In the genomic region with DNA sequence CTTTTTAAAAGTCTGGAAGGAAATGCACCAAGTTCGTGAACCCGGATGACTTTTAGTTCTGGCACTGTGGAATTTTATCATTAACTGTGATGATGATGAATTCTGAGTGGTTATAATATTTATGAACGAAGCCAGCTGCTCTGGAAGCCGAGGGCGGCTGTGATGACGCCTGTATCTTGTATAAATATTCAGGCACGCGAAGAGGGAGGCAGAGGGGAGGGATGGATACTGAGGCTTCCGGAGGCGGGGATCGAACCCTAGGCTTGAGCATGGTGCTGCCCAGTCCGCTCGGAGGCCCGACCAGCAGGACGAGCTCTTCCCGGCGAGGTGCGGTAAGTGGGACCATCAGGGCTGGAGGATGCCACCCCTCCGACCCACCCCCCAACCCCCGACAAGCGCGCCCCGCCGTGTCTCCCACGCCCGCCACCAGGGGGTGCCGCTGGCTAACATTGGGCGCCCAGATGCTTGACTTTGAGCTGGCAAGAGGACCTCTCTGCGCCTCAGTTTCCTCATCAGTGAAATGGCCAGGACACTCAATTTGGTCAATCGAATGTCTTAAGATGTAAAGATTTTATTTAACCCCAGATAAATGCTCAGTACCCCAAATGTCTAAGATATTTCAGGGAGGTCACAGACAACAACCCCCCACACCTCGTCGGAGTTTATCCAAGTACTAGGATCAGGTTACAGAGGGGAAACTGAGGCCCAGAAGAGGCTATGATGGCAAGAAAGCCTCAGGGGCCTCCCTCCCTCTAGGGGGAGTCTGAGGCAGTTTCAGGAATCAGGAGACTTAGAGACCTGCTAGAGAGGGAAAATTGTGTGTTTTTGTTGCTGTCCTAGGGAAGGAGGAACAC, we compare ENCODE assay signal across 1 cellular context.
TF ChIP-seq lines count a peak whose summit lies in the region.

No MANE protein-coding gene starts in this region.

TF ChIP-seq in K562, 482 proteins besides CTCF, POLR2A, EP300 and RAD21 (continued from another document and continues in another):
- no peak for TF ChIP-seq RBM39 (optimal IDR thresholded peaks at IDR 0.05; ENCODE audit: low read depth, low read length)
- TF ChIP-seq, protein P1, sequence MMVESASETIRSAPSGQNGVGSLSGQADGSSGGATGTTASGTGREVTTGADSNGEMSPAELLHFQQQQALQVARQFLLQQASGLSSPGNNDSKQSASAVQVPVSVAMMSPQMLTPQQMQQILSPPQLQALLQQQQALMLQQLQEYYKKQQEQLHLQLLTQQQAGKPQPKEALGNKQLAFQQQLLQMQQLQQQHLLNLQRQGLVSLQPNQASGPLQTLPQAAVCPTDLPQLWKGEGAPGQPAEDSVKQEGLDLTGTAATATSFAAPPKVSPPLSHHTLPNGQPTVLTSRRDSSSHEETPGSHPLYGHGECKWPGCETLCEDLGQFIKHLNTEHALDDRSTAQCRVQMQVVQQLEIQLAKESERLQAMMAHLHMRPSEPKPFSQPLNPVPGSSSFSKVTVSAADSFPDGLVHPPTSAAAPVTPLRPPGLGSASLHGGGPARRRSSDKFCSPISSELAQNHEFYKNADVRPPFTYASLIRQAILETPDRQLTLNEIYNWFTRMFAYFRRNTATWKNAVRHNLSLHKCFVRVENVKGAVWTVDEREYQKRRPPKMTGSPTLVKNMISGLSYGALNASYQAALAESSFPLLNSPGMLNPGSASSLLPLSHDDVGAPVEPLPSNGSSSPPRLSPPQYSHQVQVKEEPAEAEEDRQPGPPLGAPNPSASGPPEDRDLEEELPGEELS (CRISPR knock-in tag; IDR thresholded peaks at IDR 0.05; ENCODE audit: borderline replicate concordance), result no peak
- no peak for TF ChIP-seq ZNF444 (CRISPR knock-in tag; IDR thresholded peaks at IDR 0.05)
- TF ChIP-seq CEBPG (CRISPR knock-in tag; IDR thresholded peaks at IDR 0.05), result no peak
- TF ChIP-seq CEBPG (tag; conservative IDR thresholded peaks at IDR 0.05 in 1 of 2, IDR thresholded peaks at IDR 0.05 in 1 of 2), result no peak
- no peak for TF ChIP-seq NR1H2 (CRISPR knock-in tag; IDR thresholded peaks at IDR 0.05)
- no peak for TF ChIP-seq NFXL1 (CRISPR knock-in tag; IDR thresholded peaks at IDR 0.05)
- TF ChIP-seq, protein P2, sequence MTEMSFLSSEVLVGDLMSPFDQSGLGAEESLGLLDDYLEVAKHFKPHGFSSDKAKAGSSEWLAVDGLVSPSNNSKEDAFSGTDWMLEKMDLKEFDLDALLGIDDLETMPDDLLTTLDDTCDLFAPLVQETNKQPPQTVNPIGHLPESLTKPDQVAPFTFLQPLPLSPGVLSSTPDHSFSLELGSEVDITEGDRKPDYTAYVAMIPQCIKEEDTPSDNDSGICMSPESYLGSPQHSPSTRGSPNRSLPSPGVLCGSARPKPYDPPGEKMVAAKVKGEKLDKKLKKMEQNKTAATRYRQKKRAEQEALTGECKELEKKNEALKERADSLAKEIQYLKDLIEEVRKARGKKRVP (CRISPR knock-in tag; IDR thresholded peaks at IDR 0.05), result no peak
- TF ChIP-seq ZNF76 (CRISPR knock-in tag; IDR thresholded peaks at IDR 0.05; ENCODE audit: borderline replicate concordance), result no peak
- no peak for TF ChIP-seq FOXJ3 (CRISPR knock-in tag; IDR thresholded peaks at IDR 0.05)
- TF ChIP-seq, protein P3, sequence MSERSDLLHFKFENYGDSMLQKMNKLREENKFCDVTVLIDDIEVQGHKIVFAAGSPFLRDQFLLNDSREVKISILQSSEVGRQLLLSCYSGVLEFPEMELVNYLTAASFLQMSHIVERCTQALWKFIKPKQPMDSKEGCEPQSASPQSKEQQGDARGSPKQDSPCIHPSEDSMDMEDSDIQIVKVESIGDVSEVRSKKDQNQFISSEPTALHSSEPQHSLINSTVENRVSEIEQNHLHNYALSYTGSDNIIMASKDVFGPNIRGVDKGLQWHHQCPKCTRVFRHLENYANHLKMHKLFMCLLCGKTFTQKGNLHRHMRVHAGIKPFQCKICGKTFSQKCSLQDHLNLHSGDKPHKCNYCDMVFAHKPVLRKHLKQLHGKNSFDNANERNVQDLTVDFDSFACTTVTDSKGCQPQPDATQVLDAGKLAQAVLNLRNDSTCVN (CRISPR knock-in tag; IDR thresholded peaks at IDR 0.05), result no peak
- TF ChIP-seq TARDBP (IDR thresholded peaks at IDR 0.05), result no peak
- no peak for TF ChIP-seq CBX3 (IDR thresholded peaks at IDR 0.05; ENCODE audit: borderline replicate concordance in 1 of 2, low read length in 2 of 2)
- 0 out of 2 replicates have a peak, but pooled peaks have one; percentile 49 for TF ChIP-seq CBX1 (IDR thresholded peaks at IDR 0.05; ENCODE audit: low read depth)
- TF ChIP-seq, protein P4, sequence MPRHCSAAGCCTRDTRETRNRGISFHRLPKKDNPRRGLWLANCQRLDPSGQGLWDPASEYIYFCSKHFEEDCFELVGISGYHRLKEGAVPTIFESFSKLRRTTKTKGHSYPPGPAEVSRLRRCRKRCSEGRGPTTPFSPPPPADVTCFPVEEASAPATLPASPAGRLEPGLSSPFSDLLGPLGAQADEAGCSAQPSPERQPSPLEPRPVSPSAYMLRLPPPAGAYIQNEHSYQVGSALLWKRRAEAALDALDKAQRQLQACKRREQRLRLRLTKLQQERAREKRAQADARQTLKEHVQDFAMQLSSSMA (CRISPR knock-in tag; IDR thresholded peaks at IDR 0.05), result no peak
- 0 out of 4 replicates have a peak, but pooled peaks of 1 of the 2 experiments have one; percentile 8 for TF ChIP-seq RCOR1 (IDR thresholded peaks at IDR 0.05; ENCODE audit: borderline replicate concordance in 1 of 2, low read depth in 2 of 2, low read length in 2 of 2)
- TF ChIP-seq, protein P5, sequence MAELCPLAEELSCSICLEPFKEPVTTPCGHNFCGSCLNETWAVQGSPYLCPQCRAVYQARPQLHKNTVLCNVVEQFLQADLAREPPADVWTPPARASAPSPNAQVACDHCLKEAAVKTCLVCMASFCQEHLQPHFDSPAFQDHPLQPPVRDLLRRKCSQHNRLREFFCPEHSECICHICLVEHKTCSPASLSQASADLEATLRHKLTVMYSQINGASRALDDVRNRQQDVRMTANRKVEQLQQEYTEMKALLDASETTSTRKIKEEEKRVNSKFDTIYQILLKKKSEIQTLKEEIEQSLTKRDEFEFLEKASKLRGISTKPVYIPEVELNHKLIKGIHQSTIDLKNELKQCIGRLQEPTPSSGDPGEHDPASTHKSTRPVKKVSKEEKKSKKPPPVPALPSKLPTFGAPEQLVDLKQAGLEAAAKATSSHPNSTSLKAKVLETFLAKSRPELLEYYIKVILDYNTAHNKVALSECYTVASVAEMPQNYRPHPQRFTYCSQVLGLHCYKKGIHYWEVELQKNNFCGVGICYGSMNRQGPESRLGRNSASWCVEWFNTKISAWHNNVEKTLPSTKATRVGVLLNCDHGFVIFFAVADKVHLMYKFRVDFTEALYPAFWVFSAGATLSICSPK (IDR thresholded peaks at IDR 0.05; ENCODE audit: borderline replicate concordance), result no peak
- TF ChIP-seq, protein P6, sequence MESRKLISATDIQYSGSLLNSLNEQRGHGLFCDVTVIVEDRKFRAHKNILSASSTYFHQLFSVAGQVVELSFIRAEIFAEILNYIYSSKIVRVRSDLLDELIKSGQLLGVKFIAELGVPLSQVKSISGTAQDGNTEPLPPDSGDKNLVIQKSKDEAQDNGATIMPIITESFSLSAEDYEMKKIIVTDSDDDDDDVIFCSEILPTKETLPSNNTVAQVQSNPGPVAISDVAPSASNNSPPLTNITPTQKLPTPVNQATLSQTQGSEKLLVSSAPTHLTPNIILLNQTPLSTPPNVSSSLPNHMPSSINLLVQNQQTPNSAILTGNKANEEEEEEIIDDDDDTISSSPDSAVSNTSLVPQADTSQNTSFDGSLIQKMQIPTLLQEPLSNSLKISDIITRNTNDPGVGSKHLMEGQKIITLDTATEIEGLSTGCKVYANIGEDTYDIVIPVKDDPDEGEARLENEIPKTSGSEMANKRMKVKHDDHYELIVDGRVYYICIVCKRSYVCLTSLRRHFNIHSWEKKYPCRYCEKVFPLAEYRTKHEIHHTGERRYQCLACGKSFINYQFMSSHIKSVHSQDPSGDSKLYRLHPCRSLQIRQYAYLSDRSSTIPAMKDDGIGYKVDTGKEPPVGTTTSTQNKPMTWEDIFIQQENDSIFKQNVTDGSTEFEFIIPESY (CRISPR knock-in tag; IDR thresholded peaks at IDR 0.05), result no peak
- TF ChIP-seq NR4A1 (CRISPR knock-in tag; IDR thresholded peaks at IDR 0.05), result no peak
- TF ChIP-seq NR4A1 (tag; IDR thresholded peaks at IDR 0.05), result no peak
- TF ChIP-seq CREBBP (IDR thresholded peaks at IDR 0.05; ENCODE audit: low read depth, low read length), result no peak
- TF ChIP-seq GATAD2A (IDR thresholded peaks at IDR 0.05), result no peak
- no peak for TF ChIP-seq ZNF583 (CRISPR knock-in tag; IDR thresholded peaks at IDR 0.05)
- no peak for TF ChIP-seq C11orf30 (IDR thresholded peaks at IDR 0.05; ENCODE audit: low read depth)
- no peak for TF ChIP-seq MCM3 (IDR thresholded peaks at IDR 0.05)
- no peak for TF ChIP-seq SIRT6 (IDR thresholded peaks at IDR 0.05; ENCODE audit: low read depth, low read length)
- no peak for TF ChIP-seq NR3C1 (CRISPR knock-in tag; IDR thresholded peaks at IDR 0.05)
- TF ChIP-seq, protein P7, sequence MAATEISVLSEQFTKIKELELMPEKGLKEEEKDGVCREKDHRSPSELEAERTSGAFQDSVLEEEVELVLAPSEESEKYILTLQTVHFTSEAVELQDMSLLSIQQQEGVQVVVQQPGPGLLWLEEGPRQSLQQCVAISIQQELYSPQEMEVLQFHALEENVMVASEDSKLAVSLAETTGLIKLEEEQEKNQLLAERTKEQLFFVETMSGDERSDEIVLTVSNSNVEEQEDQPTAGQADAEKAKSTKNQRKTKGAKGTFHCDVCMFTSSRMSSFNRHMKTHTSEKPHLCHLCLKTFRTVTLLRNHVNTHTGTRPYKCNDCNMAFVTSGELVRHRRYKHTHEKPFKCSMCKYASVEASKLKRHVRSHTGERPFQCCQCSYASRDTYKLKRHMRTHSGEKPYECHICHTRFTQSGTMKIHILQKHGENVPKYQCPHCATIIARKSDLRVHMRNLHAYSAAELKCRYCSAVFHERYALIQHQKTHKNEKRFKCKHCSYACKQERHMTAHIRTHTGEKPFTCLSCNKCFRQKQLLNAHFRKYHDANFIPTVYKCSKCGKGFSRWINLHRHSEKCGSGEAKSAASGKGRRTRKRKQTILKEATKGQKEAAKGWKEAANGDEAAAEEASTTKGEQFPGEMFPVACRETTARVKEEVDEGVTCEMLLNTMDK (IDR thresholded peaks at IDR 0.05; ENCODE audit: borderline replicate concordance, insufficient read depth, low read depth, low read length, poor library complexity, severe bottlenecking), result peak; percentile 20
- TF ChIP-seq PRPF4 (IDR thresholded peaks at IDR 0.05; ENCODE audit: insufficient read depth, low read depth, low read length, poor library complexity, severe bottlenecking), result no peak
- TF ChIP-seq NCOA2 (IDR thresholded peaks at IDR 0.05; ENCODE audit: partially characterized antibody in 2 of 2), result no peak
- TF ChIP-seq NFIX (CRISPR knock-in tag; IDR thresholded peaks at IDR 0.05; ENCODE audit: low read depth), result no peak
- TF ChIP-seq, protein P8, sequence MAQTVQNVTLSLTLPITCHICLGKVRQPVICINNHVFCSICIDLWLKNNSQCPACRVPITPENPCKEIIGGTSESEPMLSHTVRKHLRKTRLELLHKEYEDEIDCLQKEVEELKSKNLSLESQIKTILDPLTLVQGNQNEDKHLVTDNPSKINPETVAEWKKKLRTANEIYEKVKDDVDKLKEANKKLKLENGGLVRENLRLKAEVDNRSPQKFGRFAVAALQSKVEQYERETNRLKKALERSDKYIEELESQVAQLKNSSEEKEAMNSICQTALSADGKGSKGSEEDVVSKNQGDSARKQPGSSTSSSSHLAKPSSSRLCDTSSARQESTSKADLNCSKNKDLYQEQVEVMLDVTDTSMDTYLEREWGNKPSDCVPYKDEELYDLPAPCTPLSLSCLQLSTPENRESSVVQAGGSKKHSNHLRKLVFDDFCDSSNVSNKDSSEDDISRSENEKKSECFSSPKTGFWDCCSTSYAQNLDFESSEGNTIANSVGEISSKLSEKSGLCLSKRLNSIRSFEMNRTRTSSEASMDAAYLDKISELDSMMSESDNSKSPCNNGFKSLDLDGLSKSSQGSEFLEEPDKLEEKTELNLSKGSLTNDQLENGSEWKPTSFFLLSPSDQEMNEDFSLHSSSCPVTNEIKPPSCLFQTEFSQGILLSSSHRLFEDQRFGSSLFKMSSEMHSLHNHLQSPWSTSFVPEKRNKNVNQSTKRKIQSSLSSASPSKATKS (CRISPR knock-in tag; IDR thresholded peaks at IDR 0.05), result no peak
- TF ChIP-seq KAT2B (IDR thresholded peaks at IDR 0.05; ENCODE audit: low read depth, low read length), result no peak
- TF ChIP-seq, protein P9, sequence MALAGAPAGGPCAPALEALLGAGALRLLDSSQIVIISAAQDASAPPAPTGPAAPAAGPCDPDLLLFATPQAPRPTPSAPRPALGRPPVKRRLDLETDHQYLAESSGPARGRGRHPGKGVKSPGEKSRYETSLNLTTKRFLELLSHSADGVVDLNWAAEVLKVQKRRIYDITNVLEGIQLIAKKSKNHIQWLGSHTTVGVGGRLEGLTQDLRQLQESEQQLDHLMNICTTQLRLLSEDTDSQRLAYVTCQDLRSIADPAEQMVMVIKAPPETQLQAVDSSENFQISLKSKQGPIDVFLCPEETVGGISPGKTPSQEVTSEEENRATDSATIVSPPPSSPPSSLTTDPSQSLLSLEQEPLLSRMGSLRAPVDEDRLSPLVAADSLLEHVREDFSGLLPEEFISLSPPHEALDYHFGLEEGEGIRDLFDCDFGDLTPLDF (CRISPR knock-in tag; IDR thresholded peaks at IDR 0.05), result no peak
- no peak for TF ChIP-seq ZNF224 (CRISPR knock-in tag; IDR thresholded peaks at IDR 0.05)
- no peak for TF ChIP-seq HDGF (IDR thresholded peaks at IDR 0.05)
- no peak for TF ChIP-seq ILK (tag; IDR thresholded peaks at IDR 0.05; ENCODE audit: borderline replicate concordance, low read depth)
- TF ChIP-seq, protein P10, sequence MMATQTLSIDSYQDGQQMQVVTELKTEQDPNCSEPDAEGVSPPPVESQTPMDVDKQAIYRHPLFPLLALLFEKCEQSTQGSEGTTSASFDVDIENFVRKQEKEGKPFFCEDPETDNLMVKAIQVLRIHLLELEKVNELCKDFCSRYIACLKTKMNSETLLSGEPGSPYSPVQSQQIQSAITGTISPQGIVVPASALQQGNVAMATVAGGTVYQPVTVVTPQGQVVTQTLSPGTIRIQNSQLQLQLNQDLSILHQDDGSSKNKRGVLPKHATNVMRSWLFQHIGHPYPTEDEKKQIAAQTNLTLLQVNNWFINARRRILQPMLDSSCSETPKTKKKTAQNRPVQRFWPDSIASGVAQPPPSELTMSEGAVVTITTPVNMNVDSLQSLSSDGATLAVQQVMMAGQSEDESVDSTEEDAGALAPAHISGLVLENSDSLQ (IDR thresholded peaks at IDR 0.05), result no peak
- TF ChIP-seq FOXK1 (CRISPR knock-in tag; IDR thresholded peaks at IDR 0.05; ENCODE audit: borderline replicate concordance), result no peak
- peak; percentile 80 for TF ChIP-seq SMARCA5 (IDR thresholded peaks at IDR 0.05)
- TF ChIP-seq, protein P11, sequence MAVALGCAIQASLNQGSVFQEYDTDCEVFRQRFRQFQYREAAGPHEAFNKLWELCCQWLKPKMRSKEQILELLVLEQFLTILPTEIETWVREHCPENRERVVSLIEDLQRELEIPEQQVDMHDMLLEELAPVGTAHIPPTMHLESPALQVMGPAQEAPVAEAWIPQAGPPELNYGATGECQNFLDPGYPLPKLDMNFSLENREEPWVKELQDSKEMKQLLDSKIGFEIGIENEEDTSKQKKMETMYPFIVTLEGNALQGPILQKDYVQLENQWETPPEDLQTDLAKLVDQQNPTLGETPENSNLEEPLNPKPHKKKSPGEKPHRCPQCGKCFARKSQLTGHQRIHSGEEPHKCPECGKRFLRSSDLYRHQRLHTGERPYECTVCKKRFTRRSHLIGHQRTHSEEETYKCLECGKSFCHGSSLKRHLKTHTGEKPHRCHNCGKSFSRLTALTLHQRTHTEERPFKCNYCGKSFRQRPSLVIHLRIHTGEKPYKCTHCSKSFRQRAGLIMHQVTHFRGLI (CRISPR knock-in tag; IDR thresholded peaks at IDR 0.05), result no peak
- no peak for TF ChIP-seq MEF2A (IDR thresholded peaks at IDR 0.05; ENCODE audit: control insufficient read depth, low read depth, low read length)
- TF ChIP-seq ZNF586 (CRISPR knock-in tag; conservative IDR thresholded peaks at IDR 0.05), result no peak
- TF ChIP-seq ASH1L (IDR thresholded peaks at IDR 0.05; ENCODE audit: borderline replicate concordance, low read depth, partially characterized antibody), result no peak
- no peak for TF ChIP-seq E2F3 (CRISPR knock-in tag; IDR thresholded peaks at IDR 0.05)
